Comparison of ENCODE assay signal across 17 cellular contexts in genomic region chr14:55383039-55383438, GRCh38. TPM values are rescaled to one million over a fixed set of nuclear protein-coding genes. Genes with fewer than 3 reads are reported as not detected.
DNase-seq lines count a peak whose midpoint lies in the region; ATAC-seq, FAIRE-seq and TF ChIP-seq lines count a peak whose summit lies in the region.
"Had no signal": no experiment of that assay in that cellular context is flagged by ENCODE, and none has a peak within 500 bp of the region (broad histone marks: within the 10 kb centered on the region; RNA-seq: fewer than 3 reads in every experiment).

No MANE protein-coding gene starts in this region.

- H3K4me2 ChIP-seq in astrocyte (ENCODE audit: low read length) = peak overlapping the region; percentile 34
- H3K4me2 ChIP-seq: A549, KMS-11 had no signal

- H3K4me1 ChIP-seq in astrocyte (ENCODE audit: insufficient read depth, low read length) = peaks cover 13% of the 10 kb centered on the region
- H3K4me1 ChIP-seq in left ventricle myocardium inferior = peaks cover 43% of the 10 kb centered on the region
- peaks cover 20 to 39% of the 10 kb centered on the region in 2 donors for H3K4me1 ChIP-seq in thoracic aorta (ENCODE audit: control insufficient read depth in 1 of 2, low read depth in 2 of 2)
- H3K4me1 ChIP-seq: suprapubic skin had no signal

- peaks cover 81% of the 10 kb centered on the region for H3K36me3 Mint-ChIP-seq in activated T-cell treated with anti-CD3 and anti-CD28 coated beads, Interleukin-2, amount 50 U/mL, for 24 hours (ENCODE audit: low read depth)
- H3K36me3 Mint-ChIP-seq in astrocyte (ENCODE audit: low read depth, unreplicated experiment) = peaks cover 16% of the 10 kb centered on the region
- H3K36me3 Mint-ChIP-seq in naive thymus-derived CD8-positive, alpha-beta T cell = peaks cover 12 to 87% (median 26%) of the 10 kb centered on the region in 3 donors

- H3K9me3 ChIP-seq in astrocyte (ENCODE audit: insufficient read depth, low read depth, low read length) (no peaks in the 10 kb centered on the region), left ventricle myocardium inferior (replicated peaks) (no peaks in the 10 kb centered on the region), thoracic aorta (no peaks in the 10 kb centered on the region)
- H3K9me3 ChIP-seq: A549, suprapubic skin had no signal

- H3K36me3 ChIP-seq in astrocyte (ENCODE audit: insufficient read depth, low read length) = peaks cover 10% of the 10 kb centered on the region
- peaks cover 63% of the 10 kb centered on the region for H3K36me3 ChIP-seq in left ventricle myocardium inferior
- H3K36me3 ChIP-seq in thoracic aorta = peaks cover 38% of the 10 kb centered on the region

- H2AFZ ChIP-seq in astrocyte (ENCODE audit: low read depth, low read length) = no peak overlapping the region

- H3K27me3 ChIP-seq in astrocyte (ENCODE audit: insufficient read depth, low read length) = no peaks in the 10 kb centered on the region
- no peaks in the 10 kb centered on the region for H3K27me3 ChIP-seq in left ventricle myocardium inferior (ENCODE audit: low read depth)
- H3K27me3 ChIP-seq in thoracic aorta (replicated peaks; ENCODE audit: insufficient read depth) = no peaks in the 10 kb centered on the region
- H3K27me3 ChIP-seq: suprapubic skin had no signal

- H3K27ac Mint-ChIP-seq in activated T-cell treated with anti-CD3 and anti-CD28 coated beads, Interleukin-2, amount 50 U/mL, for 24 hours = peak overlapping the region; percentile 50
- H3K27ac Mint-ChIP-seq in astrocyte (ENCODE audit: unreplicated experiment) = no peak overlapping the region
- peak overlapping the region in 1 of 10 donors; percentile 26 for H3K27ac Mint-ChIP-seq in naive thymus-derived CD8-positive, alpha-beta T cell

- H3K9me3 Mint-ChIP-seq in activated T-cell treated with anti-CD3 and anti-CD28 coated beads, Interleukin-2, amount 50 U/mL, for 24 hours = no peaks in the 10 kb centered on the region
- H3K9me3 Mint-ChIP-seq in astrocyte (ENCODE audit: unreplicated experiment) = no peaks in the 10 kb centered on the region
- no peaks in the 10 kb centered on the region for H3K9me3 Mint-ChIP-seq in naive thymus-derived CD8-positive, alpha-beta T cell

- FAIRE-seq in astrocyte (lab: Jason Lieb, UNC) = no peak
- FAIRE-seq: A549, GM12878 had no signal

- ATAC-seq in thoracic aorta (ENCODE audit: insufficient number of reproducible peaks, low FRiP score, low read depth) (peak; percentile 56), HG03196 (IDR thresholded peaks at IDR 0.05; ENCODE audit: unreplicated experiment) (no peak)
- no peak for ATAC-seq in naive thymus-derived CD8-positive, alpha-beta T cell
- ATAC-seq: GM12878 had no signal

- H3K4me1 Mint-ChIP-seq in activated T-cell treated with anti-CD3 and anti-CD28 coated beads, Interleukin-2, amount 50 U/mL, for 24 hours (ENCODE audit: low read depth) = peaks cover 51% of the 10 kb centered on the region
- peaks cover 15% of the 10 kb centered on the region for H3K4me1 Mint-ChIP-seq in astrocyte (ENCODE audit: low read depth, unreplicated experiment)
- peaks cover 0 to 13% (median 2%) of the 10 kb centered on the region in 4 donors for H3K4me1 Mint-ChIP-seq in naive thymus-derived CD8-positive, alpha-beta T cell

- POLR2A ChIA-PET in naive thymus-derived CD8-positive, alpha-beta T cell (lab: Charles Lee) = no interaction called here

- intact Hi-C loops in left ventricle myocardium inferior (cut with micrococcal nuclease) = no loop called here

- H3K4me3 ChIP-seq in astrocyte (ENCODE audit: insufficient read depth, low read depth, low read length) = no peak overlapping the region
- H3K4me3 ChIP-seq in left ventricle myocardium inferior = peak overlapping the region; percentile 3
- peak overlapping the region; percentile 39 for H3K4me3 ChIP-seq in thoracic aorta
- H3K4me3 ChIP-seq: A549, GM12878, suprapubic skin had no signal

- no peak overlapping the region for H3K9ac ChIP-seq in astrocyte (ENCODE audit: low read length)
- H3K9ac ChIP-seq: KMS-11 had no signal

- no peaks in the 10 kb centered on the region for H4K20me1 ChIP-seq in astrocyte (ENCODE audit: insufficient read depth, low read length)

- no peak overlapping the region for H3K4me3 Mint-ChIP-seq in activated T-cell treated with anti-CD3 and anti-CD28 coated beads, Interleukin-2, amount 50 U/mL, for 24 hours
- no peak overlapping the region for H3K4me3 Mint-ChIP-seq in astrocyte (ENCODE audit: unreplicated experiment)
- H3K4me3 Mint-ChIP-seq in naive thymus-derived CD8-positive, alpha-beta T cell = no peak overlapping the region

- DNase-seq in activated T-cell treated with anti-CD3 and anti-CD28 coated beads, Interleukin-2, amount 50 U/mL, for 24 hours = no peak
- DNase-seq in activated T-cell treated with anti-CD3 and anti-CD28 coated beads for 4 hours (no peak), astrocyte (ENCODE audit: low read depth) (peak; percentile 83), left ventricle myocardium inferior (no peak), thoracic aorta (ENCODE audit: low spot score) (peak; percentile 18), UCSD-AML1 (lab: John Stamatoyannopoulos, UW; ENCODE audit: unreplicated experiment) (no peak)
- no peak for DNase-seq in naive thymus-derived CD8-positive, alpha-beta T cell
- DNase-seq: central memory CD4-positive, alpha-beta T cell; NCI-H1436 treated with DMSO at 0.1 percent for 48 hours; NCI-H446 had no signal

- H3K27ac ChIP-seq in astrocyte (ENCODE audit: low read depth, low read length) (peak overlapping the region; percentile 29), left ventricle myocardium inferior (replicated peaks) (peak overlapping the region; percentile 75), thoracic aorta (peak overlapping the region; percentile 81 to 90)
- H3K27ac ChIP-seq: A549, KMS-11, suprapubic skin had no signal

- no peaks in the 10 kb centered on the region for H3K79me2 ChIP-seq in astrocyte (ENCODE audit: insufficient read depth, low read length)

- TF ChIP-seq CTCF in astrocyte (IDR thresholded peaks at IDR 0.05; ENCODE audit: insufficient read depth, low read depth, low read length) (no peak), left ventricle myocardium inferior (IDR thresholded peaks at IDR 0.05; ENCODE audit: borderline replicate concordance) (no peak), thoracic aorta (IDR thresholded peaks at IDR 0.05) (no peak)

- no peaks in the 10 kb centered on the region for H3K27me3 Mint-ChIP-seq in activated T-cell treated with anti-CD3 and anti-CD28 coated beads, Interleukin-2, amount 50 U/mL, for 24 hours
- H3K27me3 Mint-ChIP-seq in astrocyte (ENCODE audit: low read depth, unreplicated experiment) = no peaks in the 10 kb centered on the region
- H3K27me3 Mint-ChIP-seq in naive thymus-derived CD8-positive, alpha-beta T cell = no peaks in the 10 kb centered on the region

RNA-seq across cellular contexts. Expression of gene ATG14, which starts 28.6 kb away (rescaled TPM):
- total RNA-seq in astrocyte = 10.0 and 11.5 TPM in 2 replicates
- 13.2 TPM for total RNA-seq in left ventricle myocardium inferior
- total RNA-seq in thoracic aorta = 10 to 100 TPM; 19.5 to 26.0 TPM
- 10 to 100 TPM; 15.7 to 17.6 TPM for total RNA-seq in naive thymus-derived CD8-positive, alpha-beta T cell
- polyA plus RNA-seq in naive thymus-derived CD8-positive, alpha-beta T cell = 1 to 10 TPM; 5.2 to 6.3 (median 5.3) TPM

RNA-seq across cellular contexts. Expression of gene TBPL2, which starts 57.4 kb away (rescaled TPM):
- total RNA-seq in astrocyte (not detected in 2 replicates), left ventricle myocardium inferior (not detected), thoracic aorta (not detected)
- not detected for total RNA-seq in naive thymus-derived CD8-positive, alpha-beta T cell
- not detected for polyA plus RNA-seq in naive thymus-derived CD8-positive, alpha-beta T cell
- total RNA-seq: kidney epithelial cell, pulmonary artery endothelial cell, suprapubic skin had no signal
- polyA plus RNA-seq: A549, GM12878 had no signal

Comparison
In these comparisons a context has a peak if more than half of its experiments do, and no peak if none do; other contexts are left out.
1. DNase-seq: peak in astrocyte (single experiment) and thoracic aorta (single experiment); none in activated T-cell treated with anti-CD3 and anti-CD28 coated beads, Interleukin-2, amount 50 U/mL, for 24 hours (single experiment), activated T-cell treated with anti-CD3 and anti-CD28 coated beads for 4 hours (single experiment), left ventricle myocardium inferior (single experiment), UCSD-AML1 (single experiment) and naive thymus-derived CD8-positive, alpha-beta T cell (0 of 10).
2. H3K27ac ChIP-seq: peak in every context shown above with its lines; median percentile 86 in thoracic aorta; 75 in left ventricle myocardium inferior; 29 in astrocyte.